Comparison of ENCODE assay signal across 8 cellular contexts in genomic region chr6:125749112-125749863, GRCh38. TPM values are rescaled to one million over a fixed set of nuclear protein-coding genes. Genes with fewer than 3 reads are reported as not detected.
DNase-seq lines count a peak whose midpoint lies in the region; ATAC-seq and TF ChIP-seq lines count a peak whose summit lies in the region.

TSS of gene HEY2 (plus strand) at chr6:125749632. CDS start at chr6:125749777, 145 bp downstream.

- H3K4me3 ChIP-seq in LNCaP clone FGC (ENCODE audit: low read depth, low read length), result peak within 1 kb of the TSS; percentile 49

- peaks cover 5 to 18% of the 10 kb centered on the region in 2 donors for H3K36me3 Mint-ChIP-seq in activated naive CD4-positive, alpha-beta T cell treated with anti-CD3 and anti-CD28 coated beads, Interleukin-2, amount 50 U/mL, for 72 hours

- DNase-seq in ELF-1 (ENCODE audit: low read depth, low spot score) (peak; percentile 92), H4 (ENCODE audit: low spot score) (peak; percentile 70), LNCaP clone FGC (ENCODE audit: low read depth) (peak; percentile 33), SK-N-DZ (ENCODE audit: low spot score) (peak; percentile 85), globus pallidus (ENCODE audit: low spot score) (peak; percentile 98), nucleus accumbens (lab: John Stamatoyannopoulos, UW) (peak; percentile 51 to 97 (median 92)), substantia nigra (lab: John Stamatoyannopoulos, UW) (peak; percentile 77 to 98 (median 94))
- DNase-seq in activated naive CD4-positive, alpha-beta T cell treated with anti-CD3 and anti-CD28 coated beads, Interleukin-2, amount 50 U/mL, for 72 hours (ENCODE audit: low spot score in 2 of 2), result peak; percentile 88 to 90

- H3K27ac ChIP-seq in substantia nigra (ENCODE audit: low read depth, low read length, poor library complexity, severe bottlenecking), result peak within 1 kb of the TSS; percentile 94

- ATAC-seq in activated naive CD4-positive, alpha-beta T cell treated with anti-CD3 and anti-CD28 coated beads, Interleukin-2, amount 50 U/mL, for 72 hours, result peak; percentile 84 to 86

- no peak for TF ChIP-seq CTCF in LNCaP clone FGC (IDR thresholded peaks at IDR 0.05; ENCODE audit: control insufficient read depth, extremely low read depth, insufficient read depth)

- no peaks in the 10 kb centered on the region for H3K9me3 Mint-ChIP-seq in activated naive CD4-positive, alpha-beta T cell treated with anti-CD3 and anti-CD28 coated beads, Interleukin-2, amount 50 U/mL, for 72 hours

- peak within 1 kb of the TSS; percentile 12 to 55 for H3K27ac Mint-ChIP-seq in activated naive CD4-positive, alpha-beta T cell treated with anti-CD3 and anti-CD28 coated beads, Interleukin-2, amount 50 U/mL, for 72 hours

RNA-seq across cellular contexts. Expression of gene HEY2, which starts in this region (rescaled TPM):
- 0.93 TPM in 1 of 2 replicates, not detected in the other for total RNA-seq in H4 (2014; rRNA removed; shearing (Covaris generic))
- 0.07 TPM in 1 of 2 replicates, not detected in the other for polyA plus RNA-seq in SK-N-DZ (2014; cell fraction: cytosol; rRNA removed)
- polyA plus RNA-seq in SK-N-DZ (2014; cell fraction: nucleus; rRNA removed), result not detected in 2 replicates
- not detected for total RNA-seq in activated naive CD4-positive, alpha-beta T cell treated with anti-CD3 and anti-CD28 coated beads, Interleukin-2, amount 50 U/mL, for 72 hours

Comparison
In these comparisons a context has a peak if more than half of its experiments do, and no peak if none do; other contexts are left out.
1. Peak in every context shown above with its lines: DNase-seq, ATAC-seq, H3K4me3 ChIP-seq and H3K27ac ChIP-seq.
2. Peak in DNase-seq in H4; RNA of the gene not detected or under 1 TPM.
3. Peak in DNase-seq and ATAC-seq in activated naive CD4-positive, alpha-beta T cell treated with anti-CD3 and anti-CD28 coated beads, Interleukin-2, amount 50 U/mL, for 72 hours; RNA of the gene not detected or under 1 TPM.
4. DNase-seq: peak in every context shown above with its lines; median percentile 98 in globus pallidus; 94 in substantia nigra; 92 in ELF-1; 92 in nucleus accumbens; 89 in activated naive CD4-positive, alpha-beta T cell treated with anti-CD3 and anti-CD28 coated beads, Interleukin-2, amount 50 U/mL, for 72 hours; 85 in SK-N-DZ; 70 in H4; 33 in LNCaP clone FGC.